In genomic region chr11:127993788-127994187, GRCh38 we compare ENCODE assay signal across 1 cellular context.
TF ChIP-seq lines count a peak whose summit lies in the region.

No MANE protein-coding gene starts in this region.

TF ChIP-seq in IMR-90, 13 proteins besides CTCF, POLR2A, EP300 and RAD21 (continued from another document):
- no peak for TF ChIP-seq ELK1 (IDR thresholded peaks at IDR 0.05; ENCODE audit: borderline replicate concordance, low read depth, low read length)
- TF ChIP-seq CHD1 (IDR thresholded peaks at IDR 0.05; ENCODE audit: low read depth, low read length): no peak
- no peak for TF ChIP-seq RCOR1 (IDR thresholded peaks at IDR 0.05; ENCODE audit: insufficient replicate concordance, low read length)
